ENCODE assay signal across 32 cellular contexts in the genomic region with DNA sequence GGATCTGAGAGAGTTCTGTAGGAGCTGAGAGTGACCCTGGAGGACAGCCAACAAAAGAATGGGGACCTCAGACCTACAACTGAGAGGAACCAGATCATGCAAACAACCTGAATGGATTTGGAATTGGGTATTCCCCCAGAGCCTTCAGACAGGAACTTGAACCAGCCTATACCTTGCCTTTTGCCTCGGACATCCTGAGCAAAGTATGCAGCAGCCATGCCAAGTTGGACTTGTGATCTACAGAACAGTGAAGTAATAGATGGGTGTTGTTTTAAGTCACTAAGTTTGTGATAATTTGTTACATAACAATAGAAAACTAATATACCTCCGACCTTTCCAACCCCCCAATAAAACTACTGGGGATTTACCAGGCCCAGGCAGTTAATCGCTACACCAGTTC. TPM values are rescaled to one million over a fixed set of nuclear protein-coding genes. Genes with fewer than 3 reads are reported as not detected.
"Had no signal": no experiment of that assay in that cellular context is flagged by ENCODE, and none has a peak within 500 bp of the region (broad histone marks: within the 10 kb centered on the region; RNA-seq: fewer than 3 reads in every experiment).

No MANE protein-coding gene starts in this region.

- H3K4me1 Mint-ChIP-seq: activated CD4-positive, alpha-beta T cell treated with anti-CD3 and anti-CD28 coated beads for 36 hours had no signal

- H3K36me3 ChIP-seq: adrenal gland, cardiac muscle cell, heart right ventricle, left ventricle myocardium inferior, neutrophil, sigmoid colon, tibial nerve had no signal

- H3K4me3 ChIP-seq: adrenal gland, body of pancreas, cardiac muscle cell, coronary artery, heart right ventricle, left ventricle myocardium inferior, lung, mucosa of descending colon, sigmoid colon, smooth muscle cell, tibial nerve had no signal

- H3K4me3 Mint-ChIP-seq: activated CD4-positive, alpha-beta T cell treated with anti-CD3 and anti-CD28 coated beads for 36 hours; activated naive CD4-positive, alpha-beta T cell treated with anti-CD3 and anti-CD28 coated beads for 36 hours; activated naive CD8-positive, alpha-beta T cell treated with anti-CD3 and anti-CD28 coated beads for 36 hours; activated T-helper 1 cell treated with anti-CD3 and anti-CD28 coated beads, Interleukin-12 subunit alpha, Interleukin-12 subunit beta, Interleukin-2, Interleukin-4 antibody, amounts not matched to agents 30 ng/mL and 10 ng/mL and 1 ng/mL, durations not matched to agents 14 hours and 24 hours and 36 hours; stimulated activated naive B cell treated with anti-CD40 and anti-IgM and Interleukin-4, amounts not matched to agents 10 μg/mL and 1 μg/mL and 100 μg/mL, for 72 hours; T-helper 2 cell treated with Interferon-gamma antibody and Interleukin-4, amounts not matched to agents 5 μg/mL and 100 μg/mL, for 36 hours had no signal

- H3K27ac ChIP-seq: adrenal gland, body of pancreas, cardiac muscle cell, coronary artery, dorsolateral prefrontal cortex, heart right ventricle, left ventricle myocardium inferior, neutrophil, sigmoid colon, tibial nerve had no signal

- DNase-seq: activated CD4-positive, alpha-beta T cell treated with anti-CD3 and anti-CD28 coated beads for 36 hours; activated CD4-positive, alpha-beta T cell treated with anti-CD3 and anti-CD28 coated beads, Interleukin-2, amount 50 U/mL, for 48 hours; activated CD4-positive, CD25-positive, alpha-beta regulatory T cell; activated CD8-positive, alpha-beta memory T cell treated with anti-CD3 and anti-CD28 coated beads for 24 hours; activated effector memory CD4-positive, alpha-beta T cell treated with anti-CD3 and anti-CD28 coated beads, Interleukin-2, amount 50 U/mL, for 16 hours; activated naive CD4-positive, alpha-beta T cell treated with anti-CD3 and anti-CD28 coated beads for 36 hours; activated naive CD8-positive, alpha-beta T cell treated with anti-CD3 and anti-CD28 coated beads for 36 hours; adrenal gland; aorta; cerebellar nuclear complex; dorsolateral prefrontal cortex; effector memory CD4-positive, alpha-beta T cell; foreskin melanocyte; heart right ventricle; left ventricle myocardium inferior; mucosa of descending colon; sigmoid colon; stimulated activated CD4-positive, alpha-beta T cell treated with anti-CD3 and anti-CD28 coated beads, Interleukin-15, amount 100 ng/mL, for 24 hours; stimulated activated CD4-positive, alpha-beta T cell treated with anti-CD3 and anti-CD28 coated beads, Interleukin-2, amount 100 ng/mL, for 24 hours; stimulated activated naive B cell treated with anti-CD40 and anti-IgM and Interleukin-4, amounts not matched to agents 10 μg/mL and 1 μg/mL and 100 μg/mL, for 72 hours; T-helper 1 cell had no signal

- H3K36me3 Mint-ChIP-seq: activated naive CD8-positive, alpha-beta T cell treated with anti-CD3 and anti-CD28 coated beads for 36 hours; stimulated activated naive B cell treated with anti-CD40 and anti-IgM and Interleukin-4, amounts not matched to agents 10 μg/mL and 1 μg/mL and 100 μg/mL, for 72 hours had no signal

- H3K27ac Mint-ChIP-seq: activated CD4-positive, alpha-beta T cell treated with anti-CD3 and anti-CD28 coated beads for 36 hours; activated naive CD4-positive, alpha-beta T cell treated with anti-CD3 and anti-CD28 coated beads for 36 hours; activated naive CD8-positive, alpha-beta T cell treated with anti-CD3 and anti-CD28 coated beads for 36 hours; activated T-helper 1 cell treated with anti-CD3 and anti-CD28 coated beads, Interleukin-12 subunit alpha, Interleukin-12 subunit beta, Interleukin-2, Interleukin-4 antibody, amounts not matched to agents 30 ng/mL and 10 ng/mL and 1 ng/mL, durations not matched to agents 14 hours and 24 hours and 36 hours; nephron; stimulated activated naive B cell treated with anti-CD40 and anti-IgM and Interleukin-4, amounts not matched to agents 10 μg/mL and 1 μg/mL and 100 μg/mL, for 72 hours; T-helper 2 cell treated with Interferon-gamma antibody and Interleukin-4, amounts not matched to agents 5 μg/mL and 100 μg/mL, for 36 hours had no signal

- H3K4me2 ChIP-seq: smooth muscle cell had no signal

- H3K9me3 Mint-ChIP-seq: activated naive CD4-positive, alpha-beta T cell treated with anti-CD3 and anti-CD28 coated beads for 36 hours; activated naive CD8-positive, alpha-beta T cell treated with anti-CD3 and anti-CD28 coated beads for 36 hours; activated T-helper 1 cell treated with anti-CD3 and anti-CD28 coated beads, Interleukin-12 subunit alpha, Interleukin-12 subunit beta, Interleukin-2, Interleukin-4 antibody, amounts not matched to agents 30 ng/mL and 10 ng/mL and 1 ng/mL, durations not matched to agents 14 hours and 24 hours and 36 hours; stimulated activated naive B cell treated with anti-CD40 and anti-IgM and Interleukin-4, amounts not matched to agents 10 μg/mL and 1 μg/mL and 100 μg/mL, for 72 hours; T-helper 2 cell treated with Interferon-gamma antibody and Interleukin-4, amounts not matched to agents 5 μg/mL and 100 μg/mL, for 36 hours had no signal

- H3K9me3 ChIP-seq: adrenal gland, left ventricle myocardium inferior, mucosa of descending colon, neutrophil, sigmoid colon, tibial nerve had no signal

RNA-seq across cellular contexts. Expression of a gene that starts 1.9 kb away (rescaled TPM):
- total RNA-seq: activated CD4-positive, alpha-beta T cell treated with anti-CD3 and anti-CD28 coated beads for 36 hours; activated naive CD4-positive, alpha-beta T cell treated with anti-CD3 and anti-CD28 coated beads for 36 hours; activated naive CD8-positive, alpha-beta T cell treated with anti-CD3 and anti-CD28 coated beads for 36 hours; activated T-helper 1 cell treated with anti-CD3 and anti-CD28 coated beads, Interleukin-12 subunit alpha, Interleukin-12 subunit beta, Interleukin-2, Interleukin-4 antibody, amounts not matched to agents 30 ng/mL and 10 ng/mL and 1 ng/mL, durations not matched to agents 14 hours and 24 hours and 36 hours; adrenal gland; body of pancreas; osteocyte had no signal
- polyA plus RNA-seq: aorta, cardiac muscle cell, smooth muscle cell had no signal
